Comparison of ENCODE assay signal across 19 cellular contexts in the genomic region with DNA sequence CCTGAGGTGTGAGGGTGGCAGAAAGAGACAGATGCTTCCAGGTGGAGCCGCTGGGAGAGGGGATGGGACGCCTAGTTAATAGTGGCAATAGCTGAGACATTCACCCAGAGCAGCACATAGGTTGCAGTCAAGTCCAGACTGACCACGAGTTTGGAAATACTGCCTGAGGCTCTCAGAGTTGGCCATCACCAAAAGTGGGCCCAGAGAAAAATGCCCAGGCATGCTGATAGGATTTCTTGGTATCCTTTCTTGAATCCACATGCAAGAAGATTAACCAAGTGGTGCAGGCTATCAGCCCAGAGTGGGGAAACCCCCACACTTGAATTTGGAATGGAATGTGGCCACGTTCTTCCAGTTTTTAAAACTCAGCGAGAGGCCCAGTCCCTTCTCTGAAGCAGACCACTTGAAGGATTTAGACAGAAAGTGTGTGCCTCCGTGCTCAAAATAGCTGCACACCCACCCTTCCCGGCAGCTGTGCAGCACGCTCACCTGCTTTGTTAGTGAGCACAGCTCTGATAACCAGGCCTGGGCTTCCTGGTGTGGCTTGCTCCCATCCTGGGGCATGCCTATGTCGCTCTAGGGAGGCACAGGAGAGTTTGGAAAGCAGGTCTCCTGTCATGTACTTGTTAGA. TPM values are rescaled to one million over a fixed set of nuclear protein-coding genes. Genes with fewer than 3 reads are reported as not detected.
DNase-seq lines count a peak whose midpoint lies in the region; ATAC-seq, FAIRE-seq and TF ChIP-seq lines count a peak whose summit lies in the region.
"Had no signal": no experiment of that assay in that cellular context is flagged by ENCODE, and none has a peak within 500 bp of the region (broad histone marks: within the 10 kb centered on the region; RNA-seq: fewer than 3 reads in every experiment).

No MANE protein-coding gene starts in this region.

- peaks cover 0 to 9% of the 10 kb centered on the region in 2 donors for H3K4me1 ChIP-seq in lung (ENCODE audit: control insufficient read depth in 2 of 2, insufficient read depth in 2 of 2, low read length in 2 of 2)

- no peak for FAIRE-seq in HTR-8/SVneo (lab: Jason Lieb, UNC)
- FAIRE-seq: GM12891, small intestine had no signal

- 68 to 85% methylated on average over 9 of the region's 9 CpGs for WGBS in lung, 2 donors

- H3K27me3 ChIP-seq in lung (ENCODE audit: control insufficient read depth, insufficient read depth), result no peaks in the 10 kb centered on the region
- H3K27me3 ChIP-seq: gastrocnemius medialis had no signal

- peak; percentile 75 for DNase-seq in AG10803 (ENCODE audit: low read depth)
- peak; percentile 77 for DNase-seq in EH (ENCODE audit: low read depth)
- peak; percentile 53 for DNase-seq in astrocyte of the hippocampus (ENCODE audit: low read depth, low spot score)
- DNase-seq in lung (ENCODE audit: low spot score), result peak; percentile 53
- no peak for DNase-seq in HTR-8/SVneo (ENCODE audit: insufficient read length, low spot score)
- no peak for DNase-seq in HCEC 1CT
- DNase-seq: activated CD4-positive, CD25-positive, alpha-beta regulatory T cell; activated T-cell treated with anti-CD3 and anti-CD28 coated beads, Interleukin-2, amount 50 U/mL, for 1 hour; gastrocnemius medialis; Karpas-422; mesendoderm; NCI-H187 treated with DMSO at 0.1 percent for 48 hours; NCI-H524 treated with DMSO at 0.1 percent for 48 hours; PC-3; small intestine; T-helper 1 cell had no signal

- peaks cover 27 to 65% of the 10 kb centered on the region in 2 donors for H3K36me3 ChIP-seq in lung (ENCODE audit: control insufficient read depth in 2 of 2, insufficient read depth in 2 of 2, low read length in 2 of 2)

- H3K4me3 ChIP-seq in AG10803 (ENCODE audit: low read length) (no peak overlapping the region), lung (no peak overlapping the region)
- H3K4me3 ChIP-seq: gastrocnemius medialis had no signal

- H3K9me3 ChIP-seq in lung (ENCODE audit: control insufficient read depth in 2 of 2, insufficient read depth in 1 of 2, low read length in 1 of 2), result peaks cover 0 to under 1% of the 10 kb centered on the region in 2 donors
- H3K9me3 ChIP-seq: gastrocnemius medialis had no signal

- peak overlapping the region in 1 of 2 donors; percentile 73 for H3K27ac ChIP-seq in lung (ENCODE audit: low read depth in 1 of 2, low read length in 1 of 2)

- ATAC-seq in lung (ENCODE audit: insufficient read depth, low FRiP score) (peak; percentile 38), HG02870 (IDR thresholded peaks at IDR 0.05; ENCODE audit: unreplicated experiment) (no peak), HG03196 (IDR thresholded peaks at IDR 0.05; ENCODE audit: unreplicated experiment) (no peak)
- ATAC-seq: gastrocnemius medialis, PC-3 had no signal

- TF ChIP-seq CTCF in AG10803 (conservative IDR thresholded peaks at IDR 0.05; ENCODE audit: low read length) (no peak), lung (IDR thresholded peaks at IDR 0.05; ENCODE audit: control extremely low read depth, extremely low read depth) (no peak)

RNA-seq across cellular contexts. Expression of a gene that starts 35.7 kb away (rescaled TPM):
- total RNA-seq in lung, result 1 to 10 TPM; 6.2 to 7.7 TPM
- polyA plus RNA-seq in lung, result 1 to 10 TPM; 3.2 to 4.2 TPM

Comparison
In these comparisons a context has a peak if more than half of its experiments do, and no peak if none do; other contexts are left out.
1. DNase-seq: peak in AG10803 (single experiment), EH (single experiment), astrocyte of the hippocampus (single experiment) and lung (single experiment); none in HTR-8/SVneo (single experiment) and HCEC 1CT (single experiment).